ENCODE assay signal across 8 cellular contexts in the genomic region with DNA sequence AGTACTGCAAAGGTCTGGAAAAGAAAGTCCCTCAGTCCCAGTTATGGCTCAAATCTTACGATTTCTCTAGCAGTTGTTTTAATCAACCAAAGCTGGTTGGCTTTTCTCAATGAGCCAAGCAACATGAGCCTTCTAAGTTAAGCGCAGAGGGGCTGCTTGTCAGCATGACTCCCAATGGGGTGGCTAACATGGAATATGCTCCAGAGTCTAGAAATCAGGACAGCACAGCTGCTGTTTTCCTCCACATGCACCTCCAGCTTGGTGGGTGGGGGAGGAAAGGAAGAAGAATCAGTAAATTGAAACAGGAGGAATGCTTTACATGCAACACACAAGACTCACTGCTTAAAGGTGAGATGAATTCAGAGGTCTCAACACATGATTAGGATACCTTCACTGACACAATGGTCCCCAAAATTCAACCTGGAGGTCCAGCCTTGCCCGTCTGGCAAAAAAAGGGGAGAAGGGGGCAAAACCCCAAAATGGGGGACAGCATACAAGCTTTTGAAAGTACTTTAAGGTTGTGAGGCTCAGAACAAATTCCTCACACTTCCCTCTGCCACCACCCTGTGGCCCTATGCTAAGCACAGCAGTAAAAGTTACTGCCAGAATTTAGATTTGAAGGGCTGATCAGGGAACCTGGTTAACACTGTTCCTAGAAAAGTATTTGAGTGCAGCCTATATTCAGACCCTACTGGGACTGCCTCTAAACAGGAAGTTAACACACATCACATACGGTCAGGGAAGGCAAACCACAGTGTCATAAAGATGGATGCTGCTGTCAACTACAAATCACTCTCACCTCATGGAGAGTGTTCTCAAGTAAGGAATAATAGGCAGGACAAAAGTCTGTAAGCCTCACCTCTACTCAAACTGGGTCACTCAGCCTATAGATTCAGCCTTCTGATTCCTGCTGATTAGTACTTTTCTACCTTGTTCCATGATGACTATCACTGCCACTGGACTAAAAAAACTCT. TPM values are rescaled to one million over a fixed set of nuclear protein-coding genes. Genes with fewer than 3 reads are reported as not detected.
DNase-seq lines count a peak whose midpoint lies in the region; ATAC-seq and TF ChIP-seq lines count a peak whose summit lies in the region.

No MANE protein-coding gene starts in this region.

- H3K27me3 Mint-ChIP-seq in activated CD8-positive, alpha-beta T cell treated with anti-CD3 and anti-CD28 coated beads for 36 hours: no peaks in the 10 kb centered on the region

- peak; percentile 40 for TF ChIP-seq CTCF in activated CD8-positive, alpha-beta T cell treated with anti-CD3 and anti-CD28 coated beads for 36 hours (IDR thresholded peaks at IDR 0.05)
- TF ChIP-seq CTCF in left ventricle myocardium inferior (IDR thresholded peaks at IDR 0.05; ENCODE audit: borderline replicate concordance): no peak

- ATAC-seq in activated CD8-positive, alpha-beta T cell treated with anti-CD3 and anti-CD28 coated beads for 36 hours: no peak

- H3K4me3 Mint-ChIP-seq in activated CD8-positive, alpha-beta T cell treated with anti-CD3 and anti-CD28 coated beads for 36 hours: peak overlapping the region; percentile 95

- H3K9me3 Mint-ChIP-seq in activated CD8-positive, alpha-beta T cell treated with anti-CD3 and anti-CD28 coated beads for 36 hours: no peaks in the 10 kb centered on the region

- intact Hi-C loops in activated CD8-positive, alpha-beta T cell treated with anti-CD3 and anti-CD28 coated beads for 36 hours (cut with micrococcal nuclease): loop anchor here (5.0 kb wide), 1 partner anchor 113 kb away; no protein-coding TSS in a partner anchor
- intact Hi-C loops in left ventricle myocardium inferior (cut with micrococcal nuclease): no loop called here

- H3K9me3 ChIP-seq in left ventricle myocardium inferior (replicated peaks): no peaks in the 10 kb centered on the region
- no peaks in the 10 kb centered on the region for H3K9me3 ChIP-seq in subcutaneous abdominal adipose tissue (ENCODE audit: control insufficient read depth in 5 of 5, low read length in 5 of 5)

- H3K4me1 ChIP-seq in left ventricle myocardium inferior: peaks cover 73% of the 10 kb centered on the region
- H3K4me1 ChIP-seq in subcutaneous abdominal adipose tissue (ENCODE audit: control insufficient read depth in 5 of 5, insufficient read depth in 5 of 5, low read length in 5 of 5): peaks cover 4 to 39% (median 37%) of the 10 kb centered on the region in 5 donors

- H3K27ac Mint-ChIP-seq in activated CD8-positive, alpha-beta T cell treated with anti-CD3 and anti-CD28 coated beads for 36 hours: peak overlapping the region; percentile 94

- DNase-seq in CD1c-positive myeloid dendritic cell (ENCODE audit: extremely low spot score) (peak; percentile 45), HT1080 (ENCODE audit: low read depth) (peak; percentile 8), left ventricle myocardium inferior (no peak), DMS153 treated with DMSO at 0.1 percent for 48 hours (lab: John Stamatoyannopoulos, UW; ENCODE audit: unreplicated experiment) (no peak), ecto neural progenitor cell (ENCODE audit: low spot score) (no peak)
- DNase-seq in activated CD8-positive, alpha-beta T cell treated with anti-CD3 and anti-CD28 coated beads for 36 hours: peak; percentile 53
- DNase-seq in activated CD4-positive, CD25-positive, alpha-beta regulatory T cell (lab: John Stamatoyannopoulos, UW): no peak

- H3K9ac ChIP-seq in subcutaneous abdominal adipose tissue (ENCODE audit: low read length in 5 of 5): peak overlapping the region; percentile 2 to 84 (median 36)

- POLR2A ChIA-PET in activated CD8-positive, alpha-beta T cell treated with anti-CD3 and anti-CD28 coated beads for 36 hours (lab: Charles Lee): interaction anchor here (0.6 to 9.9 kb wide), 16 partner anchors 8 to 114 kb away, joined by 3 to 126 read pairs (median 5); a partner anchor contains a TSS

- H3K4me3 ChIP-seq in left ventricle myocardium inferior (peak overlapping the region; percentile 91), subcutaneous abdominal adipose tissue (ENCODE audit: low read depth in 1 of 5, low read length in 5 of 5) (peak overlapping the region in 1 of 5 donors; percentile 4)

- CTCF ChIA-PET in activated CD8-positive, alpha-beta T cell treated with anti-CD3 and anti-CD28 coated beads for 36 hours (lab: Charles Lee): interaction anchor here (0.6 to 5.9 kb wide), 14 partner anchors 10 to 639 kb away, joined by 3 to 46 read pairs (median 3); a partner anchor contains a TSS

- H3K36me3 Mint-ChIP-seq in activated CD8-positive, alpha-beta T cell treated with anti-CD3 and anti-CD28 coated beads for 36 hours (ENCODE audit: low read depth): peaks cover 29% of the 10 kb centered on the region

- H3K27ac ChIP-seq in left ventricle myocardium inferior (replicated peaks) (peak overlapping the region; percentile 93), subcutaneous abdominal adipose tissue (ENCODE audit: low read depth, low read length) (peak overlapping the region; percentile 18)

- H3K27me3 ChIP-seq in left ventricle myocardium inferior (ENCODE audit: low read depth) (no peaks in the 10 kb centered on the region), subcutaneous abdominal adipose tissue (ENCODE audit: control insufficient read depth in 5 of 5, insufficient read depth in 4 of 5, low read length in 5 of 5) (no peaks in the 10 kb centered on the region)

- peaks cover 47% of the 10 kb centered on the region for H3K4me1 Mint-ChIP-seq in activated CD8-positive, alpha-beta T cell treated with anti-CD3 and anti-CD28 coated beads for 36 hours (ENCODE audit: low read depth)

- peaks cover 13% of the 10 kb centered on the region for H3K36me3 ChIP-seq in left ventricle myocardium inferior
- H3K36me3 ChIP-seq in subcutaneous abdominal adipose tissue (ENCODE audit: control insufficient read depth in 5 of 5, insufficient read depth in 5 of 5, low read length in 5 of 5): peaks cover 0 to 8% (median 0%) of the 10 kb centered on the region in 5 donors

RNA-seq across cellular contexts. Expression of a gene that starts 2.6 kb away (rescaled TPM):
- 5.6 and 9.5 TPM in 2 replicates for total RNA-seq in HT1080 (2014; rRNA removed; shearing (Covaris generic))
- 9.7 and 15.9 TPM in 2 replicates for polyA plus RNA-seq in HT1080 (2015; cell fraction: cytosol; rRNA removed)
- polyA plus RNA-seq in HT1080 (2015; cell fraction: nucleus; rRNA removed): 23.8 and 28.4 TPM in 2 replicates
- 10 to 100 TPM; 59.5 to 59.8 TPM for total RNA-seq in activated CD8-positive, alpha-beta T cell treated with anti-CD3 and anti-CD28 coated beads for 36 hours
- total RNA-seq in left ventricle myocardium inferior: 35.4 TPM

RNA-seq across cellular contexts. Expression of a gene that starts 26.4 kb away (rescaled TPM):
- 15.2 and 17.6 TPM in 2 replicates for total RNA-seq in HT1080 (2014; rRNA removed; shearing (Covaris generic))
- 23.6 and 24.1 TPM in 2 replicates for polyA plus RNA-seq in HT1080 (2015; cell fraction: cytosol; rRNA removed)
- polyA plus RNA-seq in HT1080 (2015; cell fraction: nucleus; rRNA removed): 148 and 152 TPM in 2 replicates
- 100 to 1,000 TPM; 102 to 107 TPM for total RNA-seq in activated CD8-positive, alpha-beta T cell treated with anti-CD3 and anti-CD28 coated beads for 36 hours
- total RNA-seq in left ventricle myocardium inferior: 44.6 TPM

RNA-seq across cellular contexts. Expression of a gene that starts 38.2 kb away (rescaled TPM):
- total RNA-seq in HT1080 (2014; rRNA removed; shearing (Covaris generic)): 17.6 and 26.6 TPM in 2 replicates
- polyA plus RNA-seq in HT1080 (2015; cell fraction: cytosol; rRNA removed): 23.3 and 24.6 TPM in 2 replicates
- polyA plus RNA-seq in HT1080 (2015; cell fraction: nucleus; rRNA removed): 44.7 and 57.7 TPM in 2 replicates
- total RNA-seq in activated CD8-positive, alpha-beta T cell treated with anti-CD3 and anti-CD28 coated beads for 36 hours: 10 to 100 TPM; 67.3 to 71.8 TPM
- total RNA-seq in left ventricle myocardium inferior: 19.7 TPM

RNA-seq across cellular contexts. Expression of a gene that starts 43.2 kb away (rescaled TPM):
- 104 and 126 TPM in 2 replicates for total RNA-seq in HT1080 (2014; rRNA removed; shearing (Covaris generic))
- 85.1 and 85.5 TPM in 2 replicates for polyA plus RNA-seq in HT1080 (2015; cell fraction: cytosol; rRNA removed)
- 44.6 and 45.3 TPM in 2 replicates for polyA plus RNA-seq in HT1080 (2015; cell fraction: nucleus; rRNA removed)
- total RNA-seq in activated CD8-positive, alpha-beta T cell treated with anti-CD3 and anti-CD28 coated beads for 36 hours: 10 to 100 TPM; 40.3 to 42.2 TPM
- 39.8 TPM for total RNA-seq in left ventricle myocardium inferior

RNA-seq across cellular contexts. Expression of a gene that starts 47.5 kb away (rescaled TPM):
- 9.0 and 11.2 TPM in 2 replicates for total RNA-seq in HT1080 (2014; rRNA removed; shearing (Covaris generic))
- polyA plus RNA-seq in HT1080 (2015; cell fraction: cytosol; rRNA removed): 15.8 TPM in 2 replicates
- 34.4 and 35.4 TPM in 2 replicates for polyA plus RNA-seq in HT1080 (2015; cell fraction: nucleus; rRNA removed)
- total RNA-seq in activated CD8-positive, alpha-beta T cell treated with anti-CD3 and anti-CD28 coated beads for 36 hours: 1 to 10 TPM; 8.3 to 8.8 TPM
- total RNA-seq in left ventricle myocardium inferior: 4.8 TPM

Comparison
In these comparisons a context has a peak if more than half of its experiments do, and no peak if none do; other contexts are left out.
1. DNase-seq: peak in CD1c-positive myeloid dendritic cell (single experiment), HT1080 (single experiment) and activated CD8-positive, alpha-beta T cell treated with anti-CD3 and anti-CD28 coated beads for 36 hours (single experiment); none in left ventricle myocardium inferior (single experiment), DMS153 treated with DMSO at 0.1 percent for 48 hours (single experiment), activated CD4-positive, CD25-positive, alpha-beta regulatory T cell (0 of 4) and ecto neural progenitor cell (single experiment).